Comparison of ENCODE assay signal across 1 cellular context in genomic region chr18:51068111-51068510, GRCh38.
TF ChIP-seq lines count a peak whose summit lies in the region.

No MANE protein-coding gene starts in this region.

TF ChIP-seq in K562, 482 proteins besides CTCF, POLR2A, EP300 and RAD21 (continued from another document):
- TF ChIP-seq, protein P1, sequence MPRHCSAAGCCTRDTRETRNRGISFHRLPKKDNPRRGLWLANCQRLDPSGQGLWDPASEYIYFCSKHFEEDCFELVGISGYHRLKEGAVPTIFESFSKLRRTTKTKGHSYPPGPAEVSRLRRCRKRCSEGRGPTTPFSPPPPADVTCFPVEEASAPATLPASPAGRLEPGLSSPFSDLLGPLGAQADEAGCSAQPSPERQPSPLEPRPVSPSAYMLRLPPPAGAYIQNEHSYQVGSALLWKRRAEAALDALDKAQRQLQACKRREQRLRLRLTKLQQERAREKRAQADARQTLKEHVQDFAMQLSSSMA (CRISPR knock-in tag; IDR thresholded peaks at IDR 0.05), result no peak
- TF ChIP-seq CC2D1A (IDR thresholded peaks at IDR 0.05) (no peak), GTF3C2 (IDR thresholded peaks at IDR 0.05; ENCODE audit: borderline replicate concordance, extremely low read depth, insufficient read length) (no peak), FOXA1 (IDR thresholded peaks at IDR 0.05; ENCODE audit: borderline replicate concordance) (no peak)
